ENCODE assay signal across 8 cellular contexts in genomic region chr17:36486204-36487194, GRCh38.
DNase-seq lines count a peak whose midpoint lies in the region; ATAC-seq, FAIRE-seq and TF ChIP-seq lines count a peak whose summit lies in the region.

Gene ZNHIT3 (plus strand): TSS chr17:36486681. CDS start chr17:36486700, 19 bp downstream.

- H3K9ac ChIP-seq in OCI-LY3 (ENCODE audit: low read length): peak within 1 kb of the TSS; percentile 75

- peaks cover 1% of the 10 kb centered on the region; the same call in 1 of the 2 replicates for H4K20me1 ChIP-seq in OCI-LY3 (ENCODE audit: insufficient read depth, low read length)

- no peak for TF ChIP-seq CTCF in D721Med (IDR thresholded peaks at IDR 0.05; ENCODE audit: insufficient read depth, missing control alignments)
- no peak for TF ChIP-seq CTCF in OCI-LY3 (IDR thresholded peaks at IDR 0.05; ENCODE audit: low read depth, low read length)

- peaks cover 14% of the 10 kb centered on the region for H3K4me1 ChIP-seq in OCI-LY3 (ENCODE audit: low read length)

- peak; percentile 87 for ATAC-seq in GM21528 (IDR thresholded peaks at IDR 0.05; ENCODE audit: low FRiP score, unreplicated experiment)

- peaks cover under 1% of the 10 kb centered on the region for H3K36me3 ChIP-seq in OCI-LY3 (replicated peaks; ENCODE audit: low read depth, low read length)

- peaks cover 33% of the 10 kb centered on the region for H3K79me2 ChIP-seq in OCI-LY3 (ENCODE audit: low read length)

- H3K4me3 ChIP-seq in OCI-LY3 (ENCODE audit: low read length): peak within 1 kb of the TSS; percentile 89

- FAIRE-seq in D721Med (lab: Jason Lieb, UNC): no peak

- H3K27ac ChIP-seq in OCI-LY3 (ENCODE audit: low read length): peak within 1 kb of the TSS; percentile 54

- H3K9me3 ChIP-seq in OCI-LY3 (ENCODE audit: insufficient read depth, low read length): no peaks in the 10 kb centered on the region

- peak; percentile 97 for DNase-seq in D721Med (ENCODE audit: insufficient read length, low spot score)
- peak; percentile 91 for DNase-seq in HuH-7.5 (ENCODE audit: low spot score)
- DNase-seq in activated CD8-positive, alpha-beta memory T cell treated with anti-CD3 and anti-CD28 coated beads, Interleukin-2, amount 50 U/mL, for 48 hours: peak; percentile 91
- peak; percentile 98 for DNase-seq in epidermal melanocyte (ENCODE audit: insufficient read length, low spot score)
- peak; percentile 89 for DNase-seq in middle frontal gyrus (ENCODE audit: extremely low spot score, low spot score)
- peak; percentile 78 to 83 for DNase-seq in stimulated activated CD8-positive, alpha-beta memory T cell treated with anti-CD3 and anti-CD28 coated beads, Interleukin-2, amount 100 ng/mL, for 1 hour (ENCODE audit: low read depth in 2 of 2)

- H3K4me2 ChIP-seq in OCI-LY3 (ENCODE audit: low read length): peak within 1 kb of the TSS; percentile 92

- peak within 1 kb of the TSS; percentile 77 for H2AFZ ChIP-seq in OCI-LY3 (ENCODE audit: low read depth, low read length)

- H3K27me3 ChIP-seq in OCI-LY3 (ENCODE audit: low read depth, low read length): no peaks in the 10 kb centered on the region

Comparison
In these comparisons a context has a peak if more than half of its experiments do, and no peak if none do; other contexts are left out.
1. Peak in every context shown above with its lines: DNase-seq, ATAC-seq, H3K4me3 ChIP-seq and H3K27ac ChIP-seq.